2 cellular contexts compared by ENCODE assay signal in the genomic region with DNA sequence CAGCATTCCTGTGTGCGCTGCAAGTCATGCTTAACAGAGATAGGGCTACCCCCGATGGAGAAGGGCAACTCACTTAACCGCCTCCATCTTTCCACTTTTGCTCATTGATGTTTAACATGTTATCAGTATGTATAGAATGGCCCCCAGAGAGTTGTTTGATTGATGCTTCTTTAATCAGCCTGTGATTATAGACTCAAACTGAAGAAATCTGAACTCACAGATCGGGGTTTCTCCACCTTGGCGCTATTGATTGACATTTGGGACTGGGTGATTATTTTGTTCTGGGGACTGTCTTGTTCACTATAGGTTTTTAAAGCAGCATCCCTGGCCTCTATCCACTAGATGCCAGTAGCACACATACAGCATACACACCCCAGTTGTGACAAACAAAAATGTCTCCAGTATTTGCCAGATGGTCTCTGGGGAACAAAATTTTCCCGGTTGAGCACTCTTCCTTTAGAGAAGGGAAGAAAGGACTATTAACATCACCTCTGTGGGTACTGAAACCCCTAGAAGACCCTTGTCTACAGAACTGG.
TF ChIP-seq lines count a peak whose summit lies in the region.

No MANE protein-coding gene starts in this region.

TF ChIP-seq in SK-N-SH, 30 proteins besides CTCF, POLR2A, EP300 and RAD21 (continued from another document):
- TF ChIP-seq, protein P1, sequence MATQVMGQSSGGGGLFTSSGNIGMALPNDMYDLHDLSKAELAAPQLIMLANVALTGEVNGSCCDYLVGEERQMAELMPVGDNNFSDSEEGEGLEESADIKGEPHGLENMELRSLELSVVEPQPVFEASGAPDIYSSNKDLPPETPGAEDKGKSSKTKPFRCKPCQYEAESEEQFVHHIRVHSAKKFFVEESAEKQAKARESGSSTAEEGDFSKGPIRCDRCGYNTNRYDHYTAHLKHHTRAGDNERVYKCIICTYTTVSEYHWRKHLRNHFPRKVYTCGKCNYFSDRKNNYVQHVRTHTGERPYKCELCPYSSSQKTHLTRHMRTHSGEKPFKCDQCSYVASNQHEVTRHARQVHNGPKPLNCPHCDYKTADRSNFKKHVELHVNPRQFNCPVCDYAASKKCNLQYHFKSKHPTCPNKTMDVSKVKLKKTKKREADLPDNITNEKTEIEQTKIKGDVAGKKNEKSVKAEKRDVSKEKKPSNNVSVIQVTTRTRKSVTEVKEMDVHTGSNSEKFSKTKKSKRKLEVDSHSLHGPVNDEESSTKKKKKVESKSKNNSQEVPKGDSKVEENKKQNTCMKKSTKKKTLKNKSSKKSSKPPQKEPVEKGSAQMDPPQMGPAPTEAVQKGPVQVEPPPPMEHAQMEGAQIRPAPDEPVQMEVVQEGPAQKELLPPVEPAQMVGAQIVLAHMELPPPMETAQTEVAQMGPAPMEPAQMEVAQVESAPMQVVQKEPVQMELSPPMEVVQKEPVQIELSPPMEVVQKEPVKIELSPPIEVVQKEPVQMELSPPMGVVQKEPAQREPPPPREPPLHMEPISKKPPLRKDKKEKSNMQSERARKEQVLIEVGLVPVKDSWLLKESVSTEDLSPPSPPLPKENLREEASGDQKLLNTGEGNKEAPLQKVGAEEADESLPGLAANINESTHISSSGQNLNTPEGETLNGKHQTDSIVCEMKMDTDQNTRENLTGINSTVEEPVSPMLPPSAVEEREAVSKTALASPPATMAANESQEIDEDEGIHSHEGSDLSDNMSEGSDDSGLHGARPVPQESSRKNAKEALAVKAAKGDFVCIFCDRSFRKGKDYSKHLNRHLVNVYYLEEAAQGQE (IDR thresholded peaks at IDR 0.05; ENCODE audit: low read depth, low read length) = no peak
- TF ChIP-seq GATA2 (CRISPR knock-in tag; IDR thresholded peaks at IDR 0.05) (no peak), SIN3A (IDR thresholded peaks at IDR 0.05; ENCODE audit: borderline replicate concordance, low read depth, low read length) (no peak)

TF ChIP-seq in SK-N-SH treated with all-trans-retinoic acid at 6 μM for 48 hours, 23 proteins besides CTCF, POLR2A, EP300 and RAD21 (continued from another document):
- TF ChIP-seq, protein P2, sequence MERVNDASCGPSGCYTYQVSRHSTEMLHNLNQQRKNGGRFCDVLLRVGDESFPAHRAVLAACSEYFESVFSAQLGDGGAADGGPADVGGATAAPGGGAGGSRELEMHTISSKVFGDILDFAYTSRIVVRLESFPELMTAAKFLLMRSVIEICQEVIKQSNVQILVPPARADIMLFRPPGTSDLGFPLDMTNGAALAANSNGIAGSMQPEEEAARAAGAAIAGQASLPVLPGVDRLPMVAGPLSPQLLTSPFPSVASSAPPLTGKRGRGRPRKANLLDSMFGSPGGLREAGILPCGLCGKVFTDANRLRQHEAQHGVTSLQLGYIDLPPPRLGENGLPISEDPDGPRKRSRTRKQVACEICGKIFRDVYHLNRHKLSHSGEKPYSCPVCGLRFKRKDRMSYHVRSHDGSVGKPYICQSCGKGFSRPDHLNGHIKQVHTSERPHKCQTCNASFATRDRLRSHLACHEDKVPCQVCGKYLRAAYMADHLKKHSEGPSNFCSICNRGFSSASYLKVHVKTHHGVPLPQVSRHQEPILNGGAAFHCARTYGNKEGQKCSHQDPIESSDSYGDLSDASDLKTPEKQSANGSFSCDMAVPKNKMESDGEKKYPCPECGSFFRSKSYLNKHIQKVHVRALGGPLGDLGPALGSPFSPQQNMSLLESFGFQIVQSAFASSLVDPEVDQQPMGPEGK (CRISPR knock-in tag; IDR thresholded peaks at IDR 0.05; ENCODE audit: borderline replicate concordance) = no peak
- TF ChIP-seq SNAI2 (CRISPR knock-in tag; IDR thresholded peaks at IDR 0.05) = no peak
